In genomic region chr4:123366144-123366748, GRCh38 we compare ENCODE assay signal across 27 cellular contexts.
"Had no signal": no experiment of that assay in that cellular context is flagged by ENCODE, and none has a peak within 500 bp of the region (broad histone marks: within the 10 kb centered on the region; RNA-seq: fewer than 3 reads in every experiment).

No MANE protein-coding gene starts in this region.

- H3K27ac ChIP-seq: ascending aorta, cardiac muscle cell, colonic mucosa, gastroesophageal sphincter, hepatocyte, sigmoid colon, stomach, thyroid gland, upper lobe of right lung had no signal

- H3K36me3 ChIP-seq: ascending aorta, cardiac muscle cell, colonic mucosa, gastroesophageal sphincter, sigmoid colon, stomach, thyroid gland, upper lobe of right lung had no signal

- H3K4me2 ChIP-seq: hepatocyte, smooth muscle cell had no signal

- ATAC-seq: gastroesophageal sphincter; naive thymus-derived CD8-positive, alpha-beta T cell; stimulated activated naive B cell treated with anti-CD40 and anti-IgM and Interleukin-4, amounts not matched to agents 10 μg/mL and 1 μg/mL and 100 μg/mL, for 72 hours; upper lobe of right lung had no signal

- DNase-seq: activated CD4-positive, alpha-beta memory T cell treated with anti-CD3 and anti-CD28 coated beads for 36 hours; activated CD4-positive, alpha-beta T cell treated with anti-CD3 and anti-CD28 coated beads, Interleukin-2, amount 10 ng/mL, durations not matched to agents 24 days and 14 days; activated CD4-positive, CD25-positive, alpha-beta regulatory T cell treated with anti-CD3 and anti-CD28 coated beads, Interleukin-2, amount 50 U/mL, for 72 hours; activated CD8-positive, alpha-beta memory T cell treated with anti-CD3 and anti-CD28 coated beads, Interleukin-2, amount 50 U/mL, for 4 hours; activated effector memory CD4-positive, alpha-beta T cell treated with anti-CD3 and anti-CD28 coated beads, Interleukin-2, amount 50 U/mL, for 16 hours; activated naive CD4-positive, alpha-beta T cell treated with anti-CD3 and anti-CD28 coated beads for 36 hours; activated naive CD8-positive, alpha-beta T cell treated with anti-CD3 and anti-CD28 coated beads, Interleukin-2, amount 10 ng/mL, durations not matched to agents 7 days and 5 days; activated T-cell treated with anti-CD3 and anti-CD28 coated beads, Interleukin-2, amount 50 U/mL, for 1 hour; cerebellar nuclear complex; colonic mucosa; effector memory CD4-positive, alpha-beta T cell; islet precursor cell; mammary epithelial cell; naive thymus-derived CD8-positive, alpha-beta T cell; retina; sigmoid colon; stimulated activated CD4-positive, alpha-beta T cell treated with anti-CD3 and anti-CD28 coated beads, Interleukin-1b, Interleukin-23, amount 100 ng/mL, for 48 hours; stimulated activated naive B cell treated with anti-CD40 and anti-IgM and Interleukin-4, amounts not matched to agents 10 μg/mL and 1 μg/mL and 100 μg/mL, for 72 hours; stomach; T-helper 2 cell; thyroid gland; upper lobe of right lung had no signal

- H2AFZ ChIP-seq: hepatocyte had no signal

- H3K4me1 ChIP-seq: colonic mucosa, upper lobe of right lung had no signal

- H3K4me3 ChIP-seq: ascending aorta, cardiac muscle cell, colonic mucosa, gastroesophageal sphincter, hepatocyte, sigmoid colon, smooth muscle cell, stomach, thyroid gland, upper lobe of right lung had no signal

- H3K27me3 ChIP-seq: ascending aorta, cardiac muscle cell, colonic mucosa, gastroesophageal sphincter, hepatocyte, sigmoid colon, stomach, thyroid gland, upper lobe of right lung had no signal

- H3K9me3 ChIP-seq: ascending aorta, colonic mucosa, sigmoid colon, stomach, thyroid gland, upper lobe of right lung had no signal

- H3K79me2 ChIP-seq: hepatocyte had no signal
